20 cellular contexts compared by ENCODE assay signal in the genomic region with DNA sequence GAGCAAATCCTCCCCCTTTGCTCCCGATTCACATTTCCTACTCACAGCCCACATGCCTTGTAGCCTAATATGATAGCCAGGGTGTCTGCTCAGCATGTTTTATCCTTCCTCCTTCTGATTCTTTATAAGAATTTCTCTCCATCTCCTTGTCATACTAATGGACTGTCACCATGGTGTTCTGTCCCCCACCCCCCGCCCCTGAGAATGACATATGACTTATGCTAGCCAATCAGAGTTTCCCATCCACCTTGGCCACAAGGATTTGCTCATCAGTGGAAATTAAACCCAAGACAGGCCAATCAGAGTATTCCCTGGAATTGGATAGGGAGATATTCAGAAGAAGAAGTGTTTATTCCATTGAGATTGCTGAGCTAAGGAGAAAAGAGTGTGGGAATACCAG. TPM values are rescaled to one million over a fixed set of nuclear protein-coding genes. Genes with fewer than 3 reads are reported as not detected.
"Had no signal": no experiment of that assay in that cellular context is flagged by ENCODE, and none has a peak within 500 bp of the region (broad histone marks: within the 10 kb centered on the region; RNA-seq: fewer than 3 reads in every experiment).

No MANE protein-coding gene starts in this region.

- H3K36me3 ChIP-seq: adrenal gland, breast epithelium, lower lobe of right lung, pancreas, transverse colon, uterus had no signal

- DNase-seq: activated B cell treated with CpG ODN at 0.5 μM for 24 hours; activated CD4-positive, alpha-beta memory T cell treated with anti-CD3 and anti-CD28 coated beads for 36 hours; activated CD4-positive, alpha-beta T cell treated with anti-CD3 and anti-CD28 coated beads for 4 hours; activated gamma-delta T cell treated with Interleukin-2 at 50 U/mL for 16 hours; activated T-cell treated with anti-CD3 and anti-CD28 coated beads for 4 hours; adrenal gland; cerebellar nuclear complex; effector CD4-positive, alpha-beta T cell; head of caudate nucleus; immature natural killer cell; kidney glomerular epithelial cell; lower lobe of right lung; natural killer cell; pancreas; stimulated activated CD4-positive, alpha-beta T cell treated with anti-CD3 and anti-CD28 coated beads, Interleukin-2, amount 100 ng/mL, for 24 hours; stimulated activated naive CD8-positive, alpha-beta T cell treated with anti-CD3 and anti-CD28 coated beads, Interleukin-15, Interleukin-2, amounts not matched to agents 100 U/mL and 50 U/mL, for 24 hours; transverse colon; uterus had no signal

- H3K4me1 ChIP-seq: breast epithelium, transverse colon, uterus had no signal

- ATAC-seq: lower lobe of right lung, natural killer cell, pancreas had no signal

- H3K27ac ChIP-seq: adrenal gland, breast epithelium, lower lobe of right lung, pancreas, transverse colon, uterus had no signal

- H3K9me3 ChIP-seq: adrenal gland, breast epithelium, lower lobe of right lung, pancreas, transverse colon, uterus had no signal

- H3K4me3 ChIP-seq: adrenal gland, breast epithelium, lower lobe of right lung, pancreas, transverse colon, uterus had no signal

- H3K27me3 ChIP-seq: adrenal gland, breast epithelium, pancreas, transverse colon, uterus had no signal

RNA-seq across cellular contexts. Expression of a gene that starts 16.0 kb away (rescaled TPM):
- total RNA-seq: activated B cell treated with CpG ODN at 0.5 μM for 24 hours; activated T-helper 1 cell treated with anti-CD3 and anti-CD28 coated beads, Interleukin-12 subunit alpha, Interleukin-12 subunit beta, Interleukin-2, Interleukin-4 antibody, amounts not matched to agents 30 ng/mL and 10 ng/mL and 1 ng/mL, durations not matched to agents 14 hours and 24 hours and 36 hours had no signal
